In genomic region chr11:70804174-70804855, GRCh38 we compare ENCODE assay signal across 1 cellular context.
A peak's percentile ranks its signal among the peaks of the same experiment; 100 is the strongest.
TF ChIP-seq lines count a peak whose summit lies in the region.

No MANE protein-coding gene starts in this region.

TF ChIP-seq in K562, 482 proteins besides CTCF, POLR2A, EP300 and RAD21 (continued from another document):
- TF ChIP-seq TOE1 (IDR thresholded peaks at IDR 0.05; ENCODE audit: borderline replicate concordance), result peak; percentile 68
- no peak for TF ChIP-seq TOE1 (CRISPR knock-in tag; IDR thresholded peaks at IDR 0.05; ENCODE audit: borderline replicate concordance, low read depth)
- no peak for TF ChIP-seq CEBPG (CRISPR knock-in tag; IDR thresholded peaks at IDR 0.05)
- TF ChIP-seq CEBPG (tag; conservative IDR thresholded peaks at IDR 0.05 in 1 of 2, IDR thresholded peaks at IDR 0.05 in 1 of 2), result no peak
- TF ChIP-seq USF2 (CRISPR knock-in tag; IDR thresholded peaks at IDR 0.05), result peak; percentile 34
TF ChIP-seq in K562: peak in this region for 5.
